In genomic region chr19:33263325-33264023, GRCh38 we compare ENCODE assay signal across 1 cellular context.
TF ChIP-seq lines count a peak whose summit lies in the region.

No MANE protein-coding gene starts in this region.

TF ChIP-seq in K562, 482 proteins besides CTCF, POLR2A, EP300 and RAD21 (continued from another document and continues in another):
- no peak for TF ChIP-seq ZNF318 (IDR thresholded peaks at IDR 0.05; ENCODE audit: borderline replicate concordance in 1 of 2, low read depth in 1 of 2)
- TF ChIP-seq RBM14 (IDR thresholded peaks at IDR 0.05; ENCODE audit: borderline replicate concordance, insufficient read depth, low read depth, low read length), result no peak
- no peak for TF ChIP-seq ZNF143 (CRISPR knock-in tag; IDR thresholded peaks at IDR 0.05)
- no peak for TF ChIP-seq SMARCB1 (IDR thresholded peaks at IDR 0.05; ENCODE audit: insufficient read length, low read depth)
- TF ChIP-seq, protein P1, sequence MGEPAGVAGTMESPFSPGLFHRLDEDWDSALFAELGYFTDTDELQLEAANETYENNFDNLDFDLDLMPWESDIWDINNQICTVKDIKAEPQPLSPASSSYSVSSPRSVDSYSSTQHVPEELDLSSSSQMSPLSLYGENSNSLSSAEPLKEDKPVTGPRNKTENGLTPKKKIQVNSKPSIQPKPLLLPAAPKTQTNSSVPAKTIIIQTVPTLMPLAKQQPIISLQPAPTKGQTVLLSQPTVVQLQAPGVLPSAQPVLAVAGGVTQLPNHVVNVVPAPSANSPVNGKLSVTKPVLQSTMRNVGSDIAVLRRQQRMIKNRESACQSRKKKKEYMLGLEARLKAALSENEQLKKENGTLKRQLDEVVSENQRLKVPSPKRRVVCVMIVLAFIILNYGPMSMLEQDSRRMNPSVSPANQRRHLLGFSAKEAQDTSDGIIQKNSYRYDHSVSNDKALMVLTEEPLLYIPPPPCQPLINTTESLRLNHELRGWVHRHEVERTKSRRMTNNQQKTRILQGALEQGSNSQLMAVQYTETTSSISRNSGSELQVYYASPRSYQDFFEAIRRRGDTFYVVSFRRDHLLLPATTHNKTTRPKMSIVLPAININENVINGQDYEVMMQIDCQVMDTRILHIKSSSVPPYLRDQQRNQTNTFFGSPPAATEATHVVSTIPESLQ (CRISPR knock-in tag; IDR thresholded peaks at IDR 0.05), result no peak
- no peak for TF ChIP-seq ZNF165 (CRISPR knock-in tag; IDR thresholded peaks at IDR 0.05; ENCODE audit: borderline replicate concordance)
- no peak for TF ChIP-seq ZZZ3 (IDR thresholded peaks at IDR 0.05)
- TF ChIP-seq MNT (conservative IDR thresholded peaks at IDR 0.05), result 0 out of 4 replicates have a peak, but pooled peaks of 1 of the 2 experiments have one; percentile 29
- TF ChIP-seq RHOXF2B (CRISPR knock-in tag; conservative IDR thresholded peaks at IDR 0.05), result no peak
- TF ChIP-seq, protein P2, sequence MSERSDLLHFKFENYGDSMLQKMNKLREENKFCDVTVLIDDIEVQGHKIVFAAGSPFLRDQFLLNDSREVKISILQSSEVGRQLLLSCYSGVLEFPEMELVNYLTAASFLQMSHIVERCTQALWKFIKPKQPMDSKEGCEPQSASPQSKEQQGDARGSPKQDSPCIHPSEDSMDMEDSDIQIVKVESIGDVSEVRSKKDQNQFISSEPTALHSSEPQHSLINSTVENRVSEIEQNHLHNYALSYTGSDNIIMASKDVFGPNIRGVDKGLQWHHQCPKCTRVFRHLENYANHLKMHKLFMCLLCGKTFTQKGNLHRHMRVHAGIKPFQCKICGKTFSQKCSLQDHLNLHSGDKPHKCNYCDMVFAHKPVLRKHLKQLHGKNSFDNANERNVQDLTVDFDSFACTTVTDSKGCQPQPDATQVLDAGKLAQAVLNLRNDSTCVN (CRISPR knock-in tag; IDR thresholded peaks at IDR 0.05), result no peak
- no peak for TF ChIP-seq ZNF263 (CRISPR knock-in tag; IDR thresholded peaks at IDR 0.05; ENCODE audit: borderline replicate concordance)
- peak in 1 of 2 experiments; percentile 47; a peak in 1 of 4 replicates for TF ChIP-seq RCOR1 (IDR thresholded peaks at IDR 0.05; ENCODE audit: borderline replicate concordance in 1 of 2, low read depth in 2 of 2, low read length in 2 of 2)
- no peak for TF ChIP-seq NCOA1 (IDR thresholded peaks at IDR 0.05; ENCODE audit: low read depth)
- TF ChIP-seq PCBP2 (IDR thresholded peaks at IDR 0.05; ENCODE audit: low read depth, low read length, poor library complexity, severe bottlenecking), result no peak
- no peak for TF ChIP-seq NFATC3 (IDR thresholded peaks at IDR 0.05)
- no peak for TF ChIP-seq MEF2A (IDR thresholded peaks at IDR 0.05; ENCODE audit: control insufficient read depth, low read depth, low read length)
- no peak for TF ChIP-seq POU5F1 (IDR thresholded peaks at IDR 0.05; ENCODE audit: borderline replicate concordance, low read depth, low read length, partially characterized antibody)
- no peak for TF ChIP-seq DNMT1 (IDR thresholded peaks at IDR 0.05)
- TF ChIP-seq, protein P3, sequence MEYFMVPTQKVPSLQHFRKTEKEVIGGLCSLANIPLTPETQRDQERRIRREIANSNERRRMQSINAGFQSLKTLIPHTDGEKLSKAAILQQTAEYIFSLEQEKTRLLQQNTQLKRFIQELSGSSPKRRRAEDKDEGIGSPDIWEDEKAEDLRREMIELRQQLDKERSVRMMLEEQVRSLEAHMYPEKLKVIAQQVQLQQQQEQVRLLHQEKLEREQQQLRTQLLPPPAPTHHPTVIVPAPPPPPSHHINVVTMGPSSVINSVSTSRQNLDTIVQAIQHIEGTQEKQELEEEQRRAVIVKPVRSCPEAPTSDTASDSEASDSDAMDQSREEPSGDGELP (CRISPR knock-in tag; IDR thresholded peaks at IDR 0.05; ENCODE audit: borderline replicate concordance), result no peak
- TF ChIP-seq ZNF551 (CRISPR knock-in tag; IDR thresholded peaks at IDR 0.05), result no peak
- no peak for TF ChIP-seq RBBP5 (IDR thresholded peaks at IDR 0.05; ENCODE audit: borderline replicate concordance, insufficient read depth, low read length, poor library complexity, severe bottlenecking)
- no peak for TF ChIP-seq STAT5B (CRISPR knock-in tag; IDR thresholded peaks at IDR 0.05)
- TF ChIP-seq ZFP36 (IDR thresholded peaks at IDR 0.05; ENCODE audit: low read depth, low read length, partially characterized antibody), result no peak
- TF ChIP-seq SRF (CRISPR knock-in tag; IDR thresholded peaks at IDR 0.05), result no peak
- TF ChIP-seq, protein P4, sequence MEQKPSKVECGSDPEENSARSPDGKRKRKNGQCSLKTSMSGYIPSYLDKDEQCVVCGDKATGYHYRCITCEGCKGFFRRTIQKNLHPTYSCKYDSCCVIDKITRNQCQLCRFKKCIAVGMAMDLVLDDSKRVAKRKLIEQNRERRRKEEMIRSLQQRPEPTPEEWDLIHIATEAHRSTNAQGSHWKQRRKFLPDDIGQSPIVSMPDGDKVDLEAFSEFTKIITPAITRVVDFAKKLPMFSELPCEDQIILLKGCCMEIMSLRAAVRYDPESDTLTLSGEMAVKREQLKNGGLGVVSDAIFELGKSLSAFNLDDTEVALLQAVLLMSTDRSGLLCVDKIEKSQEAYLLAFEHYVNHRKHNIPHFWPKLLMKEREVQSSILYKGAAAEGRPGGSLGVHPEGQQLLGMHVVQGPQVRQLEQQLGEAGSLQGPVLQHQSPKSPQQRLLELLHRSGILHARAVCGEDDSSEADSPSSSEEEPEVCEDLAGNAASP (IDR thresholded peaks at IDR 0.05), result no peak
- no peak for TF ChIP-seq HNRNPLL (IDR thresholded peaks at IDR 0.05; ENCODE audit: low read depth, low read length, poor library complexity, severe bottlenecking)
- TF ChIP-seq ZKSCAN3 (CRISPR knock-in tag; IDR thresholded peaks at IDR 0.05), result no peak
- TF ChIP-seq ZNF274 (IDR thresholded peaks at IDR 0.05; ENCODE audit: borderline replicate concordance, low read depth, low read length), result no peak
- no peak for TF ChIP-seq ATF1 (CRISPR knock-in tag; IDR thresholded peaks at IDR 0.05)
- no peak for TF ChIP-seq ATF1 (tag; IDR thresholded peaks at IDR 0.05)
- TF ChIP-seq CREB3L1 (IDR thresholded peaks at IDR 0.05; ENCODE audit: borderline replicate concordance, low read depth), result peak; percentile 27; the same call in 1 of the 2 replicates
- TF ChIP-seq HMGN3 (IDR thresholded peaks at IDR 0.05; ENCODE audit: borderline replicate concordance, extremely low read depth, insufficient read length, low read depth, low read length), result no peak
- TF ChIP-seq, protein P5, sequence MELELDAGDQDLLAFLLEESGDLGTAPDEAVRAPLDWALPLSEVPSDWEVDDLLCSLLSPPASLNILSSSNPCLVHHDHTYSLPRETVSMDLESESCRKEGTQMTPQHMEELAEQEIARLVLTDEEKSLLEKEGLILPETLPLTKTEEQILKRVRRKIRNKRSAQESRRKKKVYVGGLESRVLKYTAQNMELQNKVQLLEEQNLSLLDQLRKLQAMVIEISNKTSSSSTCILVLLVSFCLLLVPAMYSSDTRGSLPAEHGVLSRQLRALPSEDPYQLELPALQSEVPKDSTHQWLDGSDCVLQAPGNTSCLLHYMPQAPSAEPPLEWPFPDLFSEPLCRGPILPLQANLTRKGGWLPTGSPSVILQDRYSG (tag; conservative IDR thresholded peaks at IDR 0.05; ENCODE audit: low read depth), result no peak
- no peak for TF ChIP-seq USF1 (CRISPR knock-in tag; IDR thresholded peaks at IDR 0.05)
- TF ChIP-seq BRCA1 (IDR thresholded peaks at IDR 0.05), result no peak
- no peak for TF ChIP-seq BRCA1 (CRISPR knock-in tag; IDR thresholded peaks at IDR 0.05)
- TF ChIP-seq MAZ (CRISPR knock-in tag; conservative IDR thresholded peaks at IDR 0.05 in 1 of 2, IDR thresholded peaks at IDR 0.05 in 1 of 2), result no peak; a peak in 1 of 4 replicates
- TF ChIP-seq ETV5 (CRISPR knock-in tag; IDR thresholded peaks at IDR 0.05; ENCODE audit: low read depth), result no peak
- TF ChIP-seq ZNF395 (CRISPR knock-in tag; IDR thresholded peaks at IDR 0.05), result no peak
